In the genomic region with DNA sequence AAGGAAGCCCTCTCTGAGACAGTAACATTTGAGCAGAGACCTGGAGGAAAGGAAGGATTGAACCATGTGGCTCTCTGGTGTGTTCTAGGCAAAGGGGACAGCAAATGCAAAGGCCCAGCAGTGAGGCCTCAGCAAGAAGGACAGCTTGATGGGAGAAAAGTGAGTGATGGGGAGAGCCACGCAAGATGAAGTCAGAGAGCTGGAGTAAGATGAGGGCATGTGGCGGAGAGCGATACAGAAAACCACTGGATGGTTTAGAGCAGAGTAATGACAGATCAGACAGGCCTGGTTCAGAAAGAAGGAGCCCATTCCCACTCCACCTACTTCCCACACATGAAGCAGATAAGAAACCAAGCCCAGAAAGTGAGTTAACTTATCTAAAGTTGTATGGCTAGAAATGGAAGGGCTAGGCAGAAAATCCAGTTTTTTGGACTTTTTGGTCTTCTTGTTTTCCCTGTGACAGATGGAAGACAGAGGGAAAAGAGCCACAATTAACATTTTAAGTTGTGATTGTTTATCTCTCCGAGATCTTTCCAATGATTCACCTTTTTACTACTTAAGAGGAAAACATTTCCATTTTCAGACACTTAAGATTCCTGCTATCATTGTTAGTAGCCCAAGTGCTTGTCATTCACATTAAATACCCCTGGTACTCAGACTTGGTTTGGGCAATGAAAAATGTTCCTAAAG, we compare ENCODE assay signal across 9 cellular contexts. TPM values are rescaled to one million over a fixed set of nuclear protein-coding genes. Genes with fewer than 3 reads are reported as not detected.
DNase-seq lines count a peak whose midpoint lies in the region; ATAC-seq, FAIRE-seq and TF ChIP-seq lines count a peak whose summit lies in the region.
"Had no signal": no experiment of that assay in that cellular context is flagged by ENCODE, and none has a peak within 500 bp of the region (broad histone marks: within the 10 kb centered on the region; RNA-seq: fewer than 3 reads in every experiment).

No MANE protein-coding gene starts in this region.

- H3K27ac ChIP-seq in HepG2 (ENCODE audit: extremely low read length, insufficient read depth, low read length) = no peak overlapping the region
- no peak overlapping the region for H3K27ac ChIP-seq in right lobe of liver
- peak overlapping the region; percentile 1 for H3K27ac ChIP-seq in mesodermal cell (ENCODE audit: low read depth, low read length, severe bottlenecking)
- H3K27ac ChIP-seq in vagina = peak overlapping the region; percentile 68

- no peak overlapping the region for H2AFZ ChIP-seq in HepG2 (ENCODE audit: low read length)

- H4K20me1 ChIP-seq in HepG2 (ENCODE audit: insufficient read depth, low read length) = no peaks in the 10 kb centered on the region

- no TSS peak for BruUV-seq in HepG2 (replicated peaks; lab: Mats Ljungman, UMichigan)

- no peaks in the 10 kb centered on the region for H3K79me2 ChIP-seq in HepG2 (ENCODE audit: insufficient read depth, low read length)

- in situ Hi-C loops in HepG2 (cut with HindIII; ENCODE audit: extremely low pct_ligation_motif_present, low pct_unique_long_range_greater_than_20kb) = no loop called here
- in situ Hi-C loops in astrocyte of the spinal cord (cut with HindIII; ENCODE audit: low sequenced_read_pairs) = no loop called here
- in situ Hi-C loops in GM13976 (cut with MboI; ENCODE audit: low sequenced_read_pairs, unreplicated experiment) = no loop called here

- DNase-seq in HepG2 (ENCODE audit: low spot score) (no peak), right lobe of liver (no peak), astrocyte of the spinal cord (ENCODE audit: low read depth, low spot score) (peak; percentile 10), vagina (ENCODE audit: extremely low spot score in 2 of 2) (no peak), NCI-H1105 (lab: John Stamatoyannopoulos, UW) (no peak), GM13976 (ENCODE audit: low spot score) (no peak)

- TF ChIP-seq RAD21 in HepG2 (CRISPR knock-in tag; IDR thresholded peaks at IDR 0.05) = no peak

- H3K4me1 ChIP-seq in HepG2 (ENCODE audit: insufficient read depth, low read length) = no peaks in the 10 kb centered on the region; the same call in 1 of the 2 replicates
- peaks cover 0 to 5% (median 0%) of the 10 kb centered on the region in 4 donors for H3K4me1 ChIP-seq in right lobe of liver
- H3K4me1 ChIP-seq in mesodermal cell (ENCODE audit: control insufficient read depth, insufficient read depth, low read length, poor library complexity, severe bottlenecking) = peaks cover 25% of the 10 kb centered on the region
- peaks cover 19% of the 10 kb centered on the region for H3K4me1 ChIP-seq in vagina

- ATAC-seq in HepG2 = no peak
- no peak for ATAC-seq in right lobe of liver
- no peak for ATAC-seq in GM18505 (IDR thresholded peaks at IDR 0.05; ENCODE audit: unreplicated experiment)

- TF ChIP-seq EP300 in HepG2 (IDR thresholded peaks at IDR 0.05; ENCODE audit: low read depth in 2 of 2, low read length in 2 of 2) (no peak), HepG2 (CRISPR knock-in tag; IDR thresholded peaks at IDR 0.05; ENCODE audit: borderline replicate concordance) (no peak)

- CTCF ChIA-PET in HepG2 (lab: Yijun Ruan, JAX; ENCODE audit: low intra/inter-chr PET ratio, low total read pairs) = no interaction called here

- 69% methylated on average over 4 of the region's 4 CpGs for WGBS in HepG2 (ENCODE audit: low lambda C conversion rate)
- WGBS in right lobe of liver (ENCODE audit: insufficient coverage, low coverage, low lambda C conversion rate, missing lambda C conversion rate) = 93% methylated on average over 4 of the region's 4 CpGs
- WGBS in mesodermal cell (ENCODE audit: insufficient coverage in 2 of 2), 2 experiments = 76 to 79% methylated on average over 2 of the region's 4 CpGs

- H3K4me3 ChIP-seq in HepG2 (replicated peaks in 1 of 3; ENCODE audit: insufficient read depth in 1 of 3, low read depth in 2 of 3, low read length in 3 of 3) (peak overlapping the region in 1 of 3 experiments; percentile 67; a peak in 2 of 6 replicates), right lobe of liver (no peak overlapping the region), astrocyte of the spinal cord (ENCODE audit: low read depth, low read length) (peak overlapping the region; percentile 62), mesodermal cell (ENCODE audit: extremely low read depth, insufficient read depth, low read length, poor library complexity, severe bottlenecking) (peak overlapping the region; percentile 67), vagina (peak overlapping the region; percentile 80 to 93)

- peak overlapping the region; percentile 76 for H3K4me2 ChIP-seq in HepG2 (ENCODE audit: low read depth, low read length)

- TF ChIP-seq CTCF in HepG2 (CRISPR knock-in tag; IDR thresholded peaks at IDR 0.05) = no peak
- no peak for TF ChIP-seq CTCF in right lobe of liver (IDR thresholded peaks at IDR 0.05)
- TF ChIP-seq CTCF in astrocyte of the spinal cord (IDR thresholded peaks at IDR 0.05; ENCODE audit: low read depth, low read length) = no peak
- TF ChIP-seq CTCF in vagina (IDR thresholded peaks at IDR 0.05) = no peak
- TF ChIP-seq CTCF in GM13976 (IDR thresholded peaks at IDR 0.05; ENCODE audit: borderline replicate concordance, control extremely low read depth, extremely low read depth, insufficient read depth, missing control alignments) = no peak

- TF ChIP-seq POLR2A in HepG2 (IDR thresholded peaks at IDR 0.05; ENCODE audit: insufficient read depth in 1 of 2, low read depth in 2 of 2, low read length in 2 of 2) (no peak), right lobe of liver (IDR thresholded peaks at IDR 0.05) (no peak), vagina (IDR thresholded peaks at IDR 0.05) (no peak), GM18505 (IDR thresholded peaks at IDR 0.05; ENCODE audit: borderline replicate concordance, extremely low read depth, insufficient read depth, insufficient read length) (no peak)

- no peak for FAIRE-seq in HepG2 (lab: Jason Lieb, UNC)

- peaks cover 16 to 48% of the 10 kb centered on the region in 2 experiments for H3K27me3 ChIP-seq in HepG2 (ENCODE audit: control insufficient read depth in 1 of 2, insufficient read depth in 2 of 2, low read length in 2 of 2)
- H3K27me3 ChIP-seq in right lobe of liver = no peaks in the 10 kb centered on the region
- H3K27me3 ChIP-seq in vagina = no peaks in the 10 kb centered on the region

- H3K9me3 ChIP-seq in HepG2 (ENCODE audit: low read length) (no peaks in the 10 kb centered on the region), right lobe of liver (no peaks in the 10 kb centered on the region), mesodermal cell (ENCODE audit: control insufficient read depth, low read length) (no peaks in the 10 kb centered on the region), vagina (no peaks in the 10 kb centered on the region)

- H3K36me3 ChIP-seq in HepG2 (replicated peaks in 1 of 2; ENCODE audit: control insufficient read depth in 1 of 2, insufficient read depth in 2 of 2, low read length in 2 of 2) = no peaks in the 10 kb centered on the region
- H3K36me3 ChIP-seq in right lobe of liver = no peaks in the 10 kb centered on the region
- peaks cover 11% of the 10 kb centered on the region for H3K36me3 ChIP-seq in mesodermal cell (ENCODE audit: control insufficient read depth, insufficient read depth, low read length)
- no peaks in the 10 kb centered on the region for H3K36me3 ChIP-seq in vagina

- H3K9ac ChIP-seq in HepG2 (ENCODE audit: insufficient read depth, low read depth, low read length) = no peak overlapping the region

- POLR2A ChIA-PET in HepG2 (lab: Yijun Ruan, JAX) = interaction anchor here (1.0 kb wide), 1 partner anchor 60 kb away, joined by 3 read pairs; no protein-coding TSS in a partner anchor

- intact Hi-C loops in HepG2 (cut with micrococcal nuclease; ENCODE audit: unreplicated experiment) = no loop called here
- intact Hi-C loops in right lobe of liver (cut with DNase I) = no loop called here
- intact Hi-C loops in vagina (cut with DNase I) = no loop called here

RNA-seq across cellular contexts. Expression of a gene that starts 0.7 kb away (rescaled TPM):
- total RNA-seq in HepG2 (2016; rRNA removed; fragmentation: Illumina TruSeq; extraction: Trizol) (0.09 TPM in 1 of 2 replicates, not detected in the other), right lobe of liver (under 1 TPM; 0.11 to 0.61 (median 0.12) TPM), vagina (6.4 TPM)
- total RNA-seq in HepG2 (2016; cell fraction: cytosol; rRNA removed; fragmentation: Illumina TruSeq; extraction: Trizol; ENCODE audit: low read depth) = not detected in 2 replicates
- 0.04 TPM in 1 of 2 replicates, not detected in the other for total RNA-seq in HepG2 (2016; cell fraction: insoluble cytoplasmic fraction; rRNA removed; fragmentation: Illumina TruSeq; extraction: Trizol)
- 0.03 TPM in 1 of 2 replicates, not detected in the other for total RNA-seq in HepG2 (2016; cell fraction: membrane; rRNA removed; fragmentation: Illumina TruSeq; extraction: Trizol)
- total RNA-seq in HepG2 (2016; cell fraction: nucleus; rRNA removed; fragmentation: Illumina TruSeq; extraction: Trizol) = 0.06 TPM in 2 replicates
- polyA plus RNA-seq in HepG2 (2011; rRNA removed) = not detected in 2 replicates
- not detected in 2 replicates for polyA plus RNA-seq in HepG2 (2011; cell fraction: cytosol; rRNA removed)
- 0.02 TPM in 1 of 2 replicates, not detected in the other for polyA plus RNA-seq in HepG2 (2011; cell fraction: nucleus; rRNA removed)
- not detected in 2 replicates for polyA plus RNA-seq in HepG2 (2012)
- not detected in 2 replicates for polyA plus RNA-seq in HepG2 (2016; cell fraction: cytosol; fragmentation: Illumina TruSeq; extraction: Trizol; ENCODE audit: low read depth)
- polyA plus RNA-seq in HepG2 (2016; cell fraction: insoluble cytoplasmic fraction; fragmentation: Illumina TruSeq; extraction: Trizol; ENCODE audit: low read depth) = not detected in 2 replicates
- not detected in 2 replicates for polyA plus RNA-seq in HepG2 (2016; cell fraction: membrane; fragmentation: Illumina TruSeq; extraction: Trizol; ENCODE audit: low read depth)
- polyA plus RNA-seq in HepG2 (2016; cell fraction: nucleus; fragmentation: Illumina TruSeq; extraction: Trizol; ENCODE audit: insufficient read depth, low read depth) = 0.12 TPM in 1 of 2 replicates, not detected in the other
- 0.02 and 0.10 TPM in 2 replicates for polyA minus RNA-seq in HepG2 (2011; rRNA and poly(A)+ RNA removed; ENCODE audit: low replicate concordance)
- polyA minus RNA-seq in HepG2 (2011; cell fraction: cytosol; rRNA and poly(A)+ RNA removed) = not detected in 2 replicates
- polyA minus RNA-seq in HepG2 (2011; cell fraction: nucleus; rRNA and poly(A)+ RNA removed) = not detected in 2 replicates
- polyA plus RNA-seq in mesodermal cell (2013, experiment 1 of 2) = 6.2 TPM
- polyA plus RNA-seq in mesodermal cell (2013, experiment 2 of 2) = 6.0 TPM

RNA-seq across cellular contexts. Expression of a gene that starts 39.5 kb away (rescaled TPM):
- total RNA-seq in HepG2 (2016; rRNA removed; fragmentation: Illumina TruSeq; extraction: Trizol) (not detected in 2 replicates), right lobe of liver (not detected), vagina (not detected)
- total RNA-seq in HepG2 (2016; cell fraction: cytosol; rRNA removed; fragmentation: Illumina TruSeq; extraction: Trizol; ENCODE audit: low read depth) = not detected in 2 replicates
- total RNA-seq in HepG2 (2016; cell fraction: insoluble cytoplasmic fraction; rRNA removed; fragmentation: Illumina TruSeq; extraction: Trizol) = not detected in 2 replicates
- total RNA-seq in HepG2 (2016; cell fraction: membrane; rRNA removed; fragmentation: Illumina TruSeq; extraction: Trizol) = not detected in 2 replicates
- total RNA-seq in HepG2 (2016; cell fraction: nucleus; rRNA removed; fragmentation: Illumina TruSeq; extraction: Trizol) = not detected in 2 replicates
- not detected in 2 replicates for polyA plus RNA-seq in HepG2 (2011; rRNA removed)
- not detected in 2 replicates for polyA plus RNA-seq in HepG2 (2011; cell fraction: cytosol; rRNA removed)
- not detected in 2 replicates for polyA plus RNA-seq in HepG2 (2011; cell fraction: nucleus; rRNA removed)
- not detected in 2 replicates for polyA plus RNA-seq in HepG2 (2012)
- polyA plus RNA-seq in HepG2 (2016; cell fraction: cytosol; fragmentation: Illumina TruSeq; extraction: Trizol; ENCODE audit: low read depth) = not detected in 2 replicates
- not detected in 2 replicates for polyA plus RNA-seq in HepG2 (2016; cell fraction: insoluble cytoplasmic fraction; fragmentation: Illumina TruSeq; extraction: Trizol; ENCODE audit: low read depth)
- not detected in 2 replicates for polyA plus RNA-seq in HepG2 (2016; cell fraction: membrane; fragmentation: Illumina TruSeq; extraction: Trizol; ENCODE audit: low read depth)
- not detected in 2 replicates for polyA plus RNA-seq in HepG2 (2016; cell fraction: nucleus; fragmentation: Illumina TruSeq; extraction: Trizol; ENCODE audit: insufficient read depth, low read depth)
- polyA minus RNA-seq in HepG2 (2011; rRNA and poly(A)+ RNA removed; ENCODE audit: low replicate concordance) = not detected in 2 replicates
- not detected in 2 replicates for polyA minus RNA-seq in HepG2 (2011; cell fraction: cytosol; rRNA and poly(A)+ RNA removed)
- not detected in 2 replicates for polyA minus RNA-seq in HepG2 (2011; cell fraction: nucleus; rRNA and poly(A)+ RNA removed)
- 0.88 TPM for polyA plus RNA-seq in mesodermal cell (2013, experiment 1 of 2)
- 0.66 TPM for polyA plus RNA-seq in mesodermal cell (2013, experiment 2 of 2)
- total RNA-seq: T-helper 2 cell treated with Interferon-gamma antibody and Interleukin-4, amounts not matched to agents 100 ng/mL and 5 ng/mL, for 36 hours had no signal

Comparison
In these comparisons a context has a peak if more than half of its experiments do, and no peak if none do; other contexts are left out.
1. H3K27ac ChIP-seq: peak in mesodermal cell (single experiment) and vagina (single experiment); none in HepG2 (single experiment) and right lobe of liver (0 of 3).
2. H3K4me3 ChIP-seq: peak in astrocyte of the spinal cord (single experiment), mesodermal cell (single experiment) and vagina (2 of 2); none in right lobe of liver (0 of 3).